16 cellular contexts compared by ENCODE assay signal in the genomic region with DNA sequence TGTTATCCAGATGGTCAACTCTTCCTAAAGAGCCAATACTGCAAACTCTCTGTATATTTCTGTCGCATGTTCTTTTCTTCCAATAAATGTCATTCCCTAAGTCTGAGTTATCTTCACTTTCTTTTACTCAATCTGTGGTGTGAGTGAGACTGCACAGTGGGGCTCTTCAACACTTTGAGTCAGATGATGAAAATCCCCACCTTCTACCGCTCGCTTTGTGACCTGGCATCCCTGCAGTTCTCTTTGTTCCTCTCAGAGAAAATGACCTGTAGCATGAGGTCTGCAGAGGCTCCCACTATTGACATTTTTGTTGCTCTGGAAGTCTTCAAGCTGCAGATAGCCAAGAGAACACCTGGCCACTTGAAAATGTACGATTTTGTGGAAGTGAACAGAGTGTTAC. TPM values are rescaled to one million over a fixed set of nuclear protein-coding genes. Genes with fewer than 3 reads are reported as not detected.
A peak's percentile ranks its signal among the peaks of the same experiment; 100 is the strongest.
DNase-seq lines count a peak whose midpoint lies in the region; TF ChIP-seq lines count a peak whose summit lies in the region.
"Had no signal": no experiment of that assay in that cellular context is flagged by ENCODE, and none has a peak within 500 bp of the region (broad histone marks: within the 10 kb centered on the region; RNA-seq: fewer than 3 reads in every experiment).

No MANE protein-coding gene starts in this region.

- BruUV-seq in A673 (replicated peaks; lab: Mats Ljungman, UMichigan), result no TSS peak

- TF ChIP-seq CTCF in A673 (conservative IDR thresholded peaks at IDR 0.05; ENCODE audit: low read depth, low read length) (no peak), WERI-Rb-1 (IDR thresholded peaks at IDR 0.05; ENCODE audit: low read depth, low read length) (no peak)

- no peak overlapping the region for H3K4me2 ChIP-seq in mesendoderm (ENCODE audit: low read length)

- H3K36me3 ChIP-seq in mesendoderm (ENCODE audit: control insufficient read depth, insufficient read depth, low read length) (no peaks in the 10 kb centered on the region), A673 (ENCODE audit: insufficient read depth, low read length, poor library complexity, severe bottlenecking) (no peaks in the 10 kb centered on the region), WERI-Rb-1 (no peaks in the 10 kb centered on the region)
- H3K36me3 ChIP-seq: SJSA1 had no signal

- H3K27me3 ChIP-seq in mesendoderm (ENCODE audit: insufficient read depth, low read length, poor library complexity), result no peaks in the 10 kb centered on the region
- H3K27me3 ChIP-seq in A673 (replicated peaks; ENCODE audit: insufficient read depth, low read depth, low read length, poor library complexity), result no peaks in the 10 kb centered on the region
- no peaks in the 10 kb centered on the region for H3K27me3 ChIP-seq in WERI-Rb-1 (ENCODE audit: insufficient read depth, low read depth, severe bottlenecking)

- H3K4me1 ChIP-seq in mesendoderm (ENCODE audit: control insufficient read depth, low read depth, low read length) (no peaks in the 10 kb centered on the region), A673 (ENCODE audit: insufficient read depth, low read length, poor library complexity, severe bottlenecking) (no peaks in the 10 kb centered on the region)
- H3K4me1 ChIP-seq: SJSA1 had no signal

- H3K18ac ChIP-seq in mesendoderm (ENCODE audit: low read length), result no peak overlapping the region

- no peak overlapping the region for H2AK5ac ChIP-seq in mesendoderm (ENCODE audit: low read length)

- DNase-seq in NCI-H2227 (lab: John Stamatoyannopoulos, UW; ENCODE audit: unreplicated experiment) (peak; percentile 17), NCI-H2227 treated with DMSO at 0.1 percent for 48 hours (lab: John Stamatoyannopoulos, UW) (no peak), ELR (ENCODE audit: low read depth) (peak; percentile 13), NCI-H146 treated with DMSO at 0.1 percent for 48 hours (lab: John Stamatoyannopoulos, UW; ENCODE audit: unreplicated experiment) (peak; percentile 84), mesendoderm (peak; percentile 44), A673 (ENCODE audit: low spot score) (no peak), WERI-Rb-1 (no peak)
- DNase-seq: CD4-positive, alpha-beta T cell; MV-4-11; NCI-H1694 treated with DMSO at 0.1 percent for 48 hours; NCI-H446 treated with DMSO at 0.1 percent for 48 hours; NK-92 treated with Interleukin-12 subunit alpha and Interleukin-12 subunit beta, amount 100 ng/mL, for 24 hours; OCI-M1; RPMI8226 had no signal

- no peak overlapping the region for H4K8ac ChIP-seq in mesendoderm (ENCODE audit: low read depth, low read length)

- no peak overlapping the region for H4K5ac ChIP-seq in mesendoderm (ENCODE audit: low read length)

- intact Hi-C loops in A673 (cut with micrococcal nuclease; ENCODE audit: unreplicated experiment), result no loop called here

- no peak overlapping the region for H3K23ac ChIP-seq in mesendoderm (ENCODE audit: low read length)

- POLR2A ChIA-PET in A673 (lab: Charles Lee; ENCODE audit: low non-redundant PET), result no interaction called here

- no peak overlapping the region for H3K4ac ChIP-seq in mesendoderm (ENCODE audit: low read depth, low read length)

- no peak overlapping the region for H2BK5ac ChIP-seq in mesendoderm (ENCODE audit: low read length)

- no peaks in the 10 kb centered on the region for H3K79me2 ChIP-seq in mesendoderm (ENCODE audit: control insufficient read depth, insufficient read depth, low read length)

- WGBS in mesendoderm (ENCODE audit: extremely low coverage, insufficient coverage, low lambda C conversion rate), result no CpG with 5 or more reads among the region's 4 CpGs

- H3K4me3 ChIP-seq in mesendoderm (ENCODE audit: low read length), result no peak overlapping the region
- no peak overlapping the region for H3K4me3 ChIP-seq in A673 (ENCODE audit: low read depth, low read length, poor library complexity, severe bottlenecking)
- H3K4me3 ChIP-seq in WERI-Rb-1 (ENCODE audit: low read depth, low read length), result no peak overlapping the region
- H3K4me3 ChIP-seq: SJSA1 had no signal

- no peaks in the 10 kb centered on the region for H3K79me1 ChIP-seq in mesendoderm (ENCODE audit: low read length)

- H2BK15ac ChIP-seq in mesendoderm (replicated peaks; ENCODE audit: low read depth), result no peak overlapping the region

- H3K9ac ChIP-seq in mesendoderm (ENCODE audit: low read length), result no peak overlapping the region

- H3K56ac ChIP-seq in mesendoderm (ENCODE audit: low read length), result no peak overlapping the region

- H3K27ac ChIP-seq in mesendoderm (ENCODE audit: low read depth, low read length) (no peak overlapping the region), A673 (ENCODE audit: low read depth, low read length, poor library complexity, severe bottlenecking) (no peak overlapping the region), WERI-Rb-1 (no peak overlapping the region)
- H3K27ac ChIP-seq: SJSA1 had no signal

- CTCF ChIA-PET in A673 (lab: Charles Lee), result no interaction called here

- no peak overlapping the region for H2BK120ac ChIP-seq in mesendoderm (ENCODE audit: low read depth, low read length)

- H3K9me3 ChIP-seq in A673 (ENCODE audit: low read depth, low read length, poor library complexity, severe bottlenecking) (no peaks in the 10 kb centered on the region), WERI-Rb-1 (ENCODE audit: severe bottlenecking) (no peaks in the 10 kb centered on the region)
- H3K9me3 ChIP-seq: SJSA1 had no signal

RNA-seq across cellular contexts. Expression of gene TMEM150C, which starts 52.8 kb away (rescaled TPM):
- 2.0 TPM for polyA plus RNA-seq in mesendoderm (2013, experiment 1 of 2)
- polyA plus RNA-seq in mesendoderm (2013, experiment 2 of 2), result 1.6 TPM
- 0.34 and 0.76 TPM in 2 replicates for total RNA-seq in A673 (2021)
- total RNA-seq: B cell; CD4-positive, alpha-beta T cell; SJSA1 had no signal

Comparison
In these comparisons a context has a peak if more than half of its experiments do, and no peak if none do; other contexts are left out.
1. DNase-seq: peak in NCI-H2227 (single experiment), ELR (single experiment), NCI-H146 treated with DMSO at 0.1 percent for 48 hours (single experiment) and mesendoderm (single experiment); none in NCI-H2227 treated with DMSO at 0.1 percent for 48 hours (single experiment), A673 (single experiment) and WERI-Rb-1 (single experiment).